In the genomic region with DNA sequence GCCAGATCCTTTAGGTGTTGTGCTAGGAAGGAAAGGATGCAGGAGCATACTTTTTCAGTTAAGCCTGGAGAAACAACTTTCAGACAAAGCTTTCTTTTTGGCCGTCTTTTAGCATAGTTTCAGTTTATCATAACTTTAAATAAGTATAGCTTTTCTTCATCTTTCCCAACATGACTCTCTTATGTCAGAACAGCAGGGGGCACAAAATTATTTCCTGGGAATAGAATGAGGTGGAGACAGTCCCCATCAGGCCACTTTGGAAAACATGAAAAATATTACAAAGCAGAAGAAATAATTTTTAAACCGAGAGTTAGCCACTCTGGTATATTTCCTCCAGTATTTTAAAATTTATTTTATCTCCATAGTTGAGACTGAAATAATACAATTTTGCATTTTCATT, we compare ENCODE assay signal across 16 cellular contexts.
DNase-seq lines count a peak whose midpoint lies in the region; ATAC-seq and TF ChIP-seq lines count a peak whose summit lies in the region.
"Had no signal": no experiment of that assay in that cellular context is flagged by ENCODE, and none has a peak within 500 bp of the region (broad histone marks: within the 10 kb centered on the region; RNA-seq: fewer than 3 reads in every experiment).

No MANE protein-coding gene starts in this region.

- no peaks in the 10 kb centered on the region for H3K9me3 Mint-ChIP-seq in progenitor cell of endocrine pancreas (ENCODE audit: low read depth)
- H3K9me3 Mint-ChIP-seq in endothelial cell (ENCODE audit: unreplicated experiment), result no peaks in the 10 kb centered on the region
- peaks cover 0 to 4% (median 2%) of the 10 kb centered on the region in 5 donors for H3K9me3 Mint-ChIP-seq in CD8-positive, alpha-beta memory T cell
- no peaks in the 10 kb centered on the region for H3K9me3 Mint-ChIP-seq in stimulated activated naive CD8-positive, alpha-beta T cell treated with anti-CD3 and anti-CD28 coated beads, Interleukin-15, amount 100 ng/mL, for 72 hours

- DNase-seq in A673 (ENCODE audit: low spot score) (peak; percentile 27), SK-MEL-5 (ENCODE audit: low read depth, low spot score) (peak; percentile 40), progenitor cell of endocrine pancreas (ENCODE audit: low spot score, unreplicated experiment) (no peak), endothelial cell (ENCODE audit: low spot score) (no peak), SIG-M5 (lab: John Stamatoyannopoulos, UW) (no peak)
- no peak for DNase-seq in CD8-positive, alpha-beta memory T cell
- DNase-seq in stimulated activated naive CD8-positive, alpha-beta T cell treated with anti-CD3 and anti-CD28 coated beads, Interleukin-15, amount 100 ng/mL, for 72 hours, result no peak
- DNase-seq: CD4-positive, CD25-positive, alpha-beta regulatory T cell; GOT3; NCI-H1105; NCI-H1694; NCI-H510A treated with DMSO at 0.1 percent for 48 hours; SJCRH30 had no signal

- H3K27ac ChIP-seq in A673 (ENCODE audit: low read depth, low read length, poor library complexity, severe bottlenecking), result no peak overlapping the region
- H3K27ac ChIP-seq in liver (ENCODE audit: low read depth in 1 of 2, low read length in 2 of 2), result no peak overlapping the region
- no peak overlapping the region for H3K27ac ChIP-seq in CD8-positive, alpha-beta memory T cell (ENCODE audit: low read depth, low read length)
- H3K27ac ChIP-seq: 22Rv1, RWPE1, SJCRH30 had no signal

- POLR2A ChIA-PET in A673 (lab: Charles Lee; ENCODE audit: low non-redundant PET), result interaction anchor here (0.8 kb wide), 1 partner anchor 157 kb away, joined by 28 read pairs; no protein-coding TSS in a partner anchor
- POLR2A ChIA-PET in CD8-positive, alpha-beta memory T cell (lab: Charles Lee), result no interaction called here

- WGBS in liver, result 56% methylated on average over 2 of the region's 2 CpGs

- intact Hi-C loops in A673 (cut with micrococcal nuclease; ENCODE audit: unreplicated experiment), result no loop called here

- no TSS peak for BruUV-seq in A673 (replicated peaks; lab: Mats Ljungman, UMichigan)

- CTCF ChIA-PET in A673 (lab: Charles Lee), result no interaction called here
- CTCF ChIA-PET in CD8-positive, alpha-beta memory T cell (lab: Charles Lee), result no interaction called here

- ATAC-seq in stimulated activated naive CD8-positive, alpha-beta T cell treated with anti-CD3 and anti-CD28 coated beads, Interleukin-15, amount 100 ng/mL, for 72 hours, result no peak

- no peaks in the 10 kb centered on the region for H3K36me3 Mint-ChIP-seq in progenitor cell of endocrine pancreas (ENCODE audit: insufficient read depth)
- H3K36me3 Mint-ChIP-seq in endothelial cell (ENCODE audit: low read depth, unreplicated experiment), result no peaks in the 10 kb centered on the region
- no peaks in the 10 kb centered on the region for H3K36me3 Mint-ChIP-seq in CD8-positive, alpha-beta memory T cell
- H3K36me3 Mint-ChIP-seq: CD4-positive, CD25-positive, alpha-beta regulatory T cell had no signal

- H3K27me3 Mint-ChIP-seq in progenitor cell of endocrine pancreas (no peaks in the 10 kb centered on the region), endothelial cell (ENCODE audit: unreplicated experiment) (no peaks in the 10 kb centered on the region)
- H3K27me3 Mint-ChIP-seq in CD8-positive, alpha-beta memory T cell, result no peaks in the 10 kb centered on the region
- no peaks in the 10 kb centered on the region for H3K27me3 Mint-ChIP-seq in stimulated activated naive CD8-positive, alpha-beta T cell treated with anti-CD3 and anti-CD28 coated beads, Interleukin-15, amount 100 ng/mL, for 72 hours
- H3K27me3 Mint-ChIP-seq: CD4-positive, CD25-positive, alpha-beta regulatory T cell had no signal

- H3K4me3 ChIP-seq in A673 (ENCODE audit: low read depth, low read length, poor library complexity, severe bottlenecking) (no peak overlapping the region), liver (ENCODE audit: low read depth in 1 of 3, low read length in 3 of 3) (no peak overlapping the region)
- no peak overlapping the region for H3K4me3 ChIP-seq in CD8-positive, alpha-beta memory T cell (ENCODE audit: low read length)
- H3K4me3 ChIP-seq: SJCRH30 had no signal

- H3K9ac ChIP-seq in liver (ENCODE audit: low read depth in 1 of 2, low read length in 2 of 2), result no peak overlapping the region

- no peaks in the 10 kb centered on the region for H3K27me3 ChIP-seq in A673 (replicated peaks; ENCODE audit: insufficient read depth, low read depth, low read length, poor library complexity)
- no peaks in the 10 kb centered on the region for H3K27me3 ChIP-seq in liver (ENCODE audit: control insufficient read depth in 4 of 4, insufficient read depth in 4 of 4, low read length in 3 of 4)
- H3K27me3 ChIP-seq in CD8-positive, alpha-beta memory T cell (ENCODE audit: insufficient read depth, low read length, poor library complexity, severe bottlenecking), result no peaks in the 10 kb centered on the region
- H3K27me3 ChIP-seq: SJCRH30 had no signal

- in situ Hi-C loops in SK-MEL-5 (cut with HindIII; ENCODE audit: low pct_unique_long_range_greater_than_20kb, low sequenced_read_pairs), result no loop called here

- H3K9me3 ChIP-seq in A673 (ENCODE audit: low read depth, low read length, poor library complexity, severe bottlenecking) (no peaks in the 10 kb centered on the region), liver (ENCODE audit: control insufficient read depth in 4 of 4, low read length in 3 of 4) (no peaks in the 10 kb centered on the region)
- H3K9me3 ChIP-seq in CD8-positive, alpha-beta memory T cell (ENCODE audit: low read length), result no peaks in the 10 kb centered on the region
- H3K9me3 ChIP-seq: SJCRH30 had no signal

- H3K4me3 Mint-ChIP-seq in progenitor cell of endocrine pancreas (ENCODE audit: low read depth) (no peak overlapping the region), endothelial cell (ENCODE audit: unreplicated experiment) (no peak overlapping the region)
- no peak overlapping the region for H3K4me3 Mint-ChIP-seq in CD8-positive, alpha-beta memory T cell
- no peak overlapping the region for H3K4me3 Mint-ChIP-seq in stimulated activated naive CD8-positive, alpha-beta T cell treated with anti-CD3 and anti-CD28 coated beads, Interleukin-15, amount 100 ng/mL, for 72 hours
- H3K4me3 Mint-ChIP-seq: CD4-positive, CD25-positive, alpha-beta regulatory T cell had no signal

- H3K27ac Mint-ChIP-seq in progenitor cell of endocrine pancreas (peak overlapping the region; percentile 15), endothelial cell (ENCODE audit: unreplicated experiment) (no peak overlapping the region)
- no peak overlapping the region for H3K27ac Mint-ChIP-seq in CD8-positive, alpha-beta memory T cell
- H3K27ac Mint-ChIP-seq in stimulated activated naive CD8-positive, alpha-beta T cell treated with anti-CD3 and anti-CD28 coated beads, Interleukin-15, amount 100 ng/mL, for 72 hours, result peak overlapping the region in 1 of 2 donors; percentile 4
- H3K27ac Mint-ChIP-seq: CD4-positive, CD25-positive, alpha-beta regulatory T cell had no signal

- TF ChIP-seq RAD21 in liver (IDR thresholded peaks at IDR 0.05), result peak; percentile 71 to 75

- H3K4me1 Mint-ChIP-seq in progenitor cell of endocrine pancreas (ENCODE audit: low read depth), result no peaks in the 10 kb centered on the region
- no peaks in the 10 kb centered on the region for H3K4me1 Mint-ChIP-seq in endothelial cell (ENCODE audit: unreplicated experiment)
- no peaks in the 10 kb centered on the region for H3K4me1 Mint-ChIP-seq in CD8-positive, alpha-beta memory T cell
- H3K4me1 Mint-ChIP-seq in stimulated activated naive CD8-positive, alpha-beta T cell treated with anti-CD3 and anti-CD28 coated beads, Interleukin-15, amount 100 ng/mL, for 72 hours, result no peaks in the 10 kb centered on the region
- H3K4me1 Mint-ChIP-seq: CD4-positive, CD25-positive, alpha-beta regulatory T cell had no signal

- TF ChIP-seq CTCF in A673 (conservative IDR thresholded peaks at IDR 0.05; ENCODE audit: low read depth, low read length) (no peak), liver (IDR thresholded peaks at IDR 0.05; ENCODE audit: low read depth, low read length, missing input control) (peak; percentile 30), progenitor cell of endocrine pancreas (IDR thresholded peaks at IDR 0.05; ENCODE audit: unreplicated experiment) (peak; percentile 6), endothelial cell (IDR thresholded peaks at IDR 0.05; ENCODE audit: unreplicated experiment) (no peak)

- H3K4me1 ChIP-seq in A673 (ENCODE audit: insufficient read depth, low read length, poor library complexity, severe bottlenecking), result no peaks in the 10 kb centered on the region
- peaks cover 0 to 1% (median 0%) of the 10 kb centered on the region in 4 donors for H3K4me1 ChIP-seq in liver (ENCODE audit: control insufficient read depth in 4 of 4, insufficient read depth in 4 of 4, low read length in 3 of 4)
- H3K4me1 ChIP-seq in CD8-positive, alpha-beta memory T cell (ENCODE audit: insufficient read depth, low read length), result no peaks in the 10 kb centered on the region
- H3K4me1 ChIP-seq: SJCRH30 had no signal

- H3K36me3 ChIP-seq in A673 (ENCODE audit: insufficient read depth, low read length, poor library complexity, severe bottlenecking), result no peaks in the 10 kb centered on the region
- no peaks in the 10 kb centered on the region for H3K36me3 ChIP-seq in liver (ENCODE audit: control insufficient read depth in 4 of 4, insufficient read depth in 3 of 4, low read depth in 1 of 4, low read length in 3 of 4)
- H3K36me3 ChIP-seq in CD8-positive, alpha-beta memory T cell (ENCODE audit: insufficient read depth, low read length), result no peaks in the 10 kb centered on the region
- H3K36me3 ChIP-seq: SJCRH30 had no signal

TF ChIP-seq in liver, 16 proteins besides CTCF, POLR2A, EP300 and RAD21 (continues in another document):
- TF ChIP-seq RXRA (IDR thresholded peaks at IDR 0.05) (no peak), HNF4A (conservative IDR thresholded peaks at IDR 0.05) (no peak), GABPA (IDR thresholded peaks at IDR 0.05 in 1 of 2, conservative IDR thresholded peaks at IDR 0.05 in 1 of 2) (no peak)
- TF ChIP-seq, protein P1, sequence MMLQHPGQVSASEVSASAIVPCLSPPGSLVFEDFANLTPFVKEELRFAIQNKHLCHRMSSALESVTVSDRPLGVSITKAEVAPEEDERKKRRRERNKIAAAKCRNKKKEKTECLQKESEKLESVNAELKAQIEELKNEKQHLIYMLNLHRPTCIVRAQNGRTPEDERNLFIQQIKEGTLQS (IDR thresholded peaks at IDR 0.05), result no peak
- TF ChIP-seq, protein P2, sequence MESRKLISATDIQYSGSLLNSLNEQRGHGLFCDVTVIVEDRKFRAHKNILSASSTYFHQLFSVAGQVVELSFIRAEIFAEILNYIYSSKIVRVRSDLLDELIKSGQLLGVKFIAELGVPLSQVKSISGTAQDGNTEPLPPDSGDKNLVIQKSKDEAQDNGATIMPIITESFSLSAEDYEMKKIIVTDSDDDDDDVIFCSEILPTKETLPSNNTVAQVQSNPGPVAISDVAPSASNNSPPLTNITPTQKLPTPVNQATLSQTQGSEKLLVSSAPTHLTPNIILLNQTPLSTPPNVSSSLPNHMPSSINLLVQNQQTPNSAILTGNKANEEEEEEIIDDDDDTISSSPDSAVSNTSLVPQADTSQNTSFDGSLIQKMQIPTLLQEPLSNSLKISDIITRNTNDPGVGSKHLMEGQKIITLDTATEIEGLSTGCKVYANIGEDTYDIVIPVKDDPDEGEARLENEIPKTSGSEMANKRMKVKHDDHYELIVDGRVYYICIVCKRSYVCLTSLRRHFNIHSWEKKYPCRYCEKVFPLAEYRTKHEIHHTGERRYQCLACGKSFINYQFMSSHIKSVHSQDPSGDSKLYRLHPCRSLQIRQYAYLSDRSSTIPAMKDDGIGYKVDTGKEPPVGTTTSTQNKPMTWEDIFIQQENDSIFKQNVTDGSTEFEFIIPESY (IDR thresholded peaks at IDR 0.05), result no peak

Comparison
In these comparisons a context has a peak if more than half of its experiments do, and no peak if none do; other contexts are left out.
1. DNase-seq: peak in A673 (single experiment) and SK-MEL-5 (single experiment); none in progenitor cell of endocrine pancreas (single experiment), endothelial cell (single experiment), SIG-M5 (single experiment), CD8-positive, alpha-beta memory T cell (0 of 5) and stimulated activated naive CD8-positive, alpha-beta T cell treated with anti-CD3 and anti-CD28 coated beads, Interleukin-15, amount 100 ng/mL, for 72 hours (0 of 2).
2. CTCF ChIP-seq: peak in liver (single experiment) and progenitor cell of endocrine pancreas (single experiment); none in A673 (single experiment) and endothelial cell (single experiment).